In genomic region chr9:92887880-92888338, GRCh38 we compare ENCODE assay signal across 19 cellular contexts. TPM values are rescaled to one million over a fixed set of nuclear protein-coding genes. Genes with fewer than 3 reads are reported as not detected.
A peak's percentile ranks its signal among the peaks of the same experiment; 100 is the strongest.
DNase-seq lines count a peak whose midpoint lies in the region; ATAC-seq and TF ChIP-seq lines count a peak whose summit lies in the region.
"Had no signal": no experiment of that assay in that cellular context is flagged by ENCODE, and none has a peak within 500 bp of the region (broad histone marks: within the 10 kb centered on the region; RNA-seq: fewer than 3 reads in every experiment).

No MANE protein-coding gene starts in this region.

- H3K9me3 ChIP-seq in CD4-positive, alpha-beta memory T cell (ENCODE audit: control insufficient read depth in 1 of 2, low read length in 2 of 2) = no peaks in the 10 kb centered on the region
- H3K9me3 ChIP-seq: heart left ventricle, testis had no signal

- H3K4me1 Mint-ChIP-seq in CD4-positive, alpha-beta memory T cell = peaks cover 35 to 51% (median 45%) of the 10 kb centered on the region in 4 donors

- H3K4me3 ChIP-seq in CD4-positive, alpha-beta memory T cell (ENCODE audit: low read length in 2 of 2) = peak overlapping the region in 1 of 2 donors; percentile 17
- H3K4me3 ChIP-seq: heart left ventricle, testis had no signal

- H3K27ac ChIP-seq in CD4-positive, alpha-beta memory T cell (ENCODE audit: low read depth, low read length) = peak overlapping the region; percentile 6
- H3K27ac ChIP-seq: heart left ventricle, testis had no signal

- no peaks in the 10 kb centered on the region for H3K36me3 Mint-ChIP-seq in CD4-positive, alpha-beta memory T cell
- H3K36me3 Mint-ChIP-seq: brain, memory B cell had no signal

- POLR2A ChIA-PET in CD4-positive, alpha-beta memory T cell (lab: Charles Lee; ENCODE audit: partially characterized antibody) = interaction anchor here (0.7 to 1.5 kb wide), 6 partner anchors 19 to 140 kb away, joined by 3 to 7 read pairs (median 4); no protein-coding TSS in a partner anchor

- H3K36me3 ChIP-seq in CD4-positive, alpha-beta memory T cell (ENCODE audit: insufficient read depth, low read length) = no peaks in the 10 kb centered on the region
- H3K36me3 ChIP-seq: heart left ventricle had no signal

- H3K4me3 Mint-ChIP-seq in CD4-positive, alpha-beta memory T cell = peak overlapping the region in 7 of 8 donors; percentile 7 to 86 (median 58)
- H3K4me3 Mint-ChIP-seq: brain, memory B cell had no signal

- H3K27me3 Mint-ChIP-seq in CD4-positive, alpha-beta memory T cell = peaks cover 0 to 3% of the 10 kb centered on the region in 2 donors

- peak; percentile 58 for DNase-seq in activated CD8-positive, alpha-beta memory T cell treated with anti-CD3 and anti-CD28 coated beads for 24 hours
- DNase-seq in activated CD8-positive, alpha-beta memory T cell treated with anti-CD3 and anti-CD28 coated beads, Interleukin-2, amount 50 U/mL, for 4 hours = no peak
- DNase-seq in CD4-positive, alpha-beta memory T cell = peak; percentile 28 to 48 (median 41)
- DNase-seq in NCI-H446 treated with DMSO at 0.1 percent for 48 hours (lab: John Stamatoyannopoulos, UW) (peak; percentile 0), epidermal melanocyte (ENCODE audit: insufficient read length, low spot score) (peak; percentile 19), GM19240 (ENCODE audit: insufficient read length, low spot score) (no peak), omental fat pad (ENCODE audit: low spot score) (no peak)
- DNase-seq: Calu3, heart left ventricle, NCI-H1436 treated with DMSO at 0.1 percent for 48 hours, NCI-H510A treated with DMSO at 0.1 percent for 48 hours, right cardiac atrium, SIG-M5, testis had no signal

- CTCF ChIA-PET in CD4-positive, alpha-beta memory T cell (lab: Charles Lee; ENCODE audit: partially characterized antibody) = interaction anchor here (1.0 to 1.8 kb wide), 2 partner anchors 60 to 79 kb away, joined by 3 to 5 read pairs; no protein-coding TSS in a partner anchor

- intact Hi-C loops in CD4-positive, alpha-beta memory T cell (cut with micrococcal nuclease) = loop anchor here (1.0 kb wide), 1 partner anchor 10 kb away; the partner anchor contains the start of gene ZNF484

- H3K27ac Mint-ChIP-seq in CD4-positive, alpha-beta memory T cell = peak overlapping the region; percentile 73 to 89 (median 85)
- H3K27ac Mint-ChIP-seq: memory B cell had no signal

- H3K9me3 Mint-ChIP-seq in CD4-positive, alpha-beta memory T cell = no peaks in the 10 kb centered on the region
- H3K9me3 Mint-ChIP-seq: brain, memory B cell had no signal

- H3K27me3 ChIP-seq in CD4-positive, alpha-beta memory T cell (ENCODE audit: insufficient read depth, low read length) = no peaks in the 10 kb centered on the region
- H3K27me3 ChIP-seq: testis had no signal

- H3K4me1 ChIP-seq in CD4-positive, alpha-beta memory T cell (ENCODE audit: insufficient read depth, low read length) = peaks cover 32% of the 10 kb centered on the region
- H3K4me1 ChIP-seq: heart left ventricle, testis had no signal

- ATAC-seq in HG03196 (IDR thresholded peaks at IDR 0.05; ENCODE audit: unreplicated experiment) (no peak), omental fat pad (ENCODE audit: low FRiP score) (no peak)
- ATAC-seq: activated CD4-positive, CD25-positive, alpha-beta regulatory T cell treated with anti-CD3 and anti-CD28 coated beads, Interleukin-2, amount 50 U/mL, for 24 hours; heart left ventricle; right cardiac atrium had no signal

- no peak for TF ChIP-seq CTCF in omental fat pad (IDR thresholded peaks at IDR 0.05)

RNA-seq across cellular contexts. Expression of gene ZNF484, which starts 10.1 kb away (rescaled TPM):
- 10 to 100 TPM; 22.6 to 24.7 TPM for total RNA-seq in CD4-positive, alpha-beta memory T cell
- 1 to 10 TPM; 4.3 to 4.9 TPM for polyA plus RNA-seq in CD4-positive, alpha-beta memory T cell
- total RNA-seq in omental fat pad = 10 to 100 TPM in 2 of 4 donors, 1 to 10 TPM in 2; 8.3 to 19.4 (median 11.5) TPM

RNA-seq across cellular contexts. Expression of gene FGD3, which starts 59.4 kb away (rescaled TPM):
- 100 to 1,000 TPM; 256 to 272 TPM for total RNA-seq in CD4-positive, alpha-beta memory T cell
- 100 to 1,000 TPM in 1 of 2 donors, 10 to 100 TPM in 1; 52.7 to 146 TPM for polyA plus RNA-seq in CD4-positive, alpha-beta memory T cell
- total RNA-seq in omental fat pad = 10 to 100 TPM in 2 of 4 donors, 1 to 10 TPM in 2; 5.4 to 26.5 (median 8.9) TPM
- total RNA-seq: dermis microvascular lymphatic vessel endothelial cell had no signal

Comparison
In these comparisons a context has a peak if more than half of its experiments do, and no peak if none do; other contexts are left out.
1. DNase-seq: peak in activated CD8-positive, alpha-beta memory T cell treated with anti-CD3 and anti-CD28 coated beads for 24 hours (single experiment), CD4-positive, alpha-beta memory T cell (5 of 5), NCI-H446 treated with DMSO at 0.1 percent for 48 hours (single experiment) and epidermal melanocyte (single experiment); none in activated CD8-positive, alpha-beta memory T cell treated with anti-CD3 and anti-CD28 coated beads, Interleukin-2, amount 50 U/mL, for 4 hours (single experiment), GM19240 (single experiment) and omental fat pad (single experiment).
2. RNA of gene FGD3, which starts 59.4 kb away (total RNA-seq): 256 to 272 TPM in CD4-positive, alpha-beta memory T cell; 5.4 to 26.5 TPM in omental fat pad; every median in the first group is over 4 times any median in the second.